Comparison of ENCODE assay signal across 8 cellular contexts in the genomic region with DNA sequence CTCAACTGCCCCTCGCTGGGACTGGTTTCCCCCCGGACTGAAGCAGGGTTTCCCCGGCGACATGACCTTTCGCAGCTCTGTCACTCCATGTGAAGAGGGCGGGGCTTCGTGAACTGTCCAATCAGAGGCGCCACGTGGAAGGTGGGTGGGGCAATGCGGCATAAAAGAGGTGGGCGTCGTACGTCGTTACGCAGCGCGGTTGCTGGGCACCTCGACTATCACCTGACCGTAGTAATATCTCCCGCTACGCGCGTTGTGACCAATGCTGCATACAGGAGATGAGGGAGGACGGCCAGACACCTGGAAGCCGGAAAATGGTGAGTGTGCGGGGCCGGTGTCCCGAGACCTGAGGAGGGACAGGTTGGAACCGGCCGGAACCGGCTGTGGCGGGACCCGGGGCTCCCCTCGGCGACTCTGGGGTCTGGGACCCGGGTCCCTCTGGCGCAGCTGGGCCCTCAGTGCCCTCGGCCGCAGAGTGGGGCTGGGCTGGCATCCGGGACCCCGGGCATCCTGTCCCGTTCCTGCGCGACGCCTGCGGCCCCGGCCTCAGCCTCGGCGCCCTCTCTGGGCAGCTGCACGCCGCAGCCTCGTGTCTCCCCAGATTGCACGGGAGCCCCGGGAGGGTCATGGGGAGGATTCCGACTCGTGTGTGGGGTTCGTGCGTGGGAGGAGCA. TPM values are rescaled to one million over a fixed set of nuclear protein-coding genes. Genes with fewer than 3 reads are reported as not detected.
DNase-seq lines count a peak whose midpoint lies in the region; ATAC-seq and TF ChIP-seq lines count a peak whose summit lies in the region.

No MANE protein-coding gene starts in this region.

- peaks cover 92% of the 10 kb centered on the region for H3K9me3 Mint-ChIP-seq in endodermal cell

- WGBS in endodermal cell (ENCODE audit: insufficient coverage in 1 of 2, insufficient read length in 1 of 2), 2 experiments: 83 to 95% methylated on average over 34 to 58 of the region's 58 CpGs
- WGBS in hepatocyte (ENCODE audit: low lambda C conversion rate, missing lambda C conversion rate): 98% methylated on average over 46 of the region's 58 CpGs

- H3K27ac Mint-ChIP-seq in endodermal cell: no peak overlapping the region

- DNase-seq in activated CD8-positive, alpha-beta memory T cell treated with anti-CD3 and anti-CD28 coated beads, Interleukin-2, amount 50 U/mL, for 1 hour (ENCODE audit: extremely low read depth): peak; percentile 29
- DNase-seq in endodermal cell: no peak
- peak; percentile 69 for DNase-seq in middle frontal gyrus (ENCODE audit: extremely low spot score, low spot score)
- peak; percentile 39 for DNase-seq in stimulated activated CD8-positive, alpha-beta memory T cell treated with anti-CD3 and anti-CD28 coated beads, Interleukin-15, amount 100 ng/mL, for 24 hours (ENCODE audit: low read depth)
- no peak for DNase-seq in hepatocyte (ENCODE audit: low spot score)

- no peaks in the 10 kb centered on the region for H4K20me1 ChIP-seq in hepatocyte (ENCODE audit: insufficient read depth, poor library complexity, severe bottlenecking)

- H3K79me2 ChIP-seq in hepatocyte: no peaks in the 10 kb centered on the region

- H3K27me3 Mint-ChIP-seq in endodermal cell (ENCODE audit: insufficient read depth): no peaks in the 10 kb centered on the region

- no peaks in the 10 kb centered on the region for H3K9me2 ChIP-seq in hepatocyte (replicated peaks; ENCODE audit: insufficient read depth)

- no peak for TF ChIP-seq CTCF in endodermal cell (conservative IDR thresholded peaks at IDR 0.05)
- TF ChIP-seq CTCF in hepatocyte (IDR thresholded peaks at IDR 0.05; ENCODE audit: poor library complexity): no peak

- peak overlapping the region; percentile 61 for H3K9ac ChIP-seq in HUES48 (ENCODE audit: low read depth, low read length)
- no peak overlapping the region for H3K9ac ChIP-seq in endodermal cell (ENCODE audit: extremely low read depth, low read length, poor library complexity, severe bottlenecking)

- no peak overlapping the region for H2AFZ ChIP-seq in hepatocyte

- H3K36me3 Mint-ChIP-seq in endodermal cell (ENCODE audit: low read depth): peaks cover 65% of the 10 kb centered on the region

- H3K36me3 ChIP-seq in HUES48 (ENCODE audit: control insufficient read depth, insufficient read depth, low read length) (peaks cover 8% of the 10 kb centered on the region), endodermal cell (ENCODE audit: control insufficient read depth, insufficient read depth, low read length) (peaks cover 22% of the 10 kb centered on the region), hepatocyte (replicated peaks; ENCODE audit: insufficient read depth, low read depth) (no peaks in the 10 kb centered on the region)

- ATAC-seq in HG03135 (IDR thresholded peaks at IDR 0.05; ENCODE audit: unreplicated experiment) (no peak), GM19467 (IDR thresholded peaks at IDR 0.05; ENCODE audit: unreplicated experiment) (no peak)

- no peak overlapping the region for H3K4me3 Mint-ChIP-seq in endodermal cell

- H3K4me2 ChIP-seq in hepatocyte: no peak overlapping the region

- H3K9me3 ChIP-seq in HUES48 (ENCODE audit: control insufficient read depth, insufficient read depth, low read length): peaks cover 51% of the 10 kb centered on the region
- H3K9me3 ChIP-seq in endodermal cell (ENCODE audit: control insufficient read depth, low read length): peaks cover 79% of the 10 kb centered on the region
- H3K9me3 ChIP-seq in hepatocyte (ENCODE audit: low read depth): peaks cover 42% of the 10 kb centered on the region

- H3K4me1 Mint-ChIP-seq in endodermal cell: no peaks in the 10 kb centered on the region

- H3K27me3 ChIP-seq in HUES48 (ENCODE audit: control insufficient read depth, insufficient read depth, low read length): no peaks in the 10 kb centered on the region
- H3K27me3 ChIP-seq in endodermal cell (ENCODE audit: control insufficient read depth, insufficient read depth, low read length, poor library complexity, severe bottlenecking): no peaks in the 10 kb centered on the region
- no peaks in the 10 kb centered on the region for H3K27me3 ChIP-seq in hepatocyte

- H3K27ac ChIP-seq in HUES48 (ENCODE audit: low read depth, low read length) (no peak overlapping the region), endodermal cell (ENCODE audit: low read depth, low read length) (no peak overlapping the region), hepatocyte (no peak overlapping the region)

- H3K4me3 ChIP-seq in HUES48 (ENCODE audit: low read depth, low read length) (peak overlapping the region; percentile 71), endodermal cell (ENCODE audit: low read length) (peak overlapping the region; percentile 59), hepatocyte (no peak overlapping the region)

- H3K4me1 ChIP-seq in HUES48 (ENCODE audit: control insufficient read depth, insufficient read depth, low read length) (no peaks in the 10 kb centered on the region), endodermal cell (ENCODE audit: control insufficient read depth, insufficient read depth, low read length) (no peaks in the 10 kb centered on the region), hepatocyte (ENCODE audit: insufficient read depth) (no peaks in the 10 kb centered on the region)

RNA-seq across cellular contexts. Expression of a gene that starts 32.1 kb away (rescaled TPM):
- total RNA-seq in endodermal cell: 10 to 100 TPM in 1 of 2 donors, 1 to 10 TPM in 1; 9.2 to 16.2 TPM
- polyA plus RNA-seq in endodermal cell (2013, experiment 1 of 2): 7.4 TPM
- polyA plus RNA-seq in endodermal cell (2013, experiment 2 of 2): 8.5 TPM
- total RNA-seq in hepatocyte: 9.2 and 10.0 TPM in 2 replicates
- 5.3 and 7.1 TPM in 2 replicates for polyA plus RNA-seq in hepatocyte

RNA-seq across cellular contexts. Expression of a gene that starts 38.4 kb away (rescaled TPM):
- 10 to 100 TPM; 30.2 to 40.0 TPM for total RNA-seq in endodermal cell
- polyA plus RNA-seq in endodermal cell (2013, experiment 1 of 2): 8.7 TPM
- 10.4 TPM for polyA plus RNA-seq in endodermal cell (2013, experiment 2 of 2)
- total RNA-seq in hepatocyte: 9.7 and 10.3 TPM in 2 replicates
- polyA plus RNA-seq in hepatocyte: 1.8 and 2.3 TPM in 2 replicates

RNA-seq across cellular contexts. Expression of a gene that starts 54.8 kb away (rescaled TPM):
- total RNA-seq in endodermal cell (10 to 100 TPM; 10.2 to 10.6 TPM), hepatocyte (4.7 and 5.3 TPM in 2 replicates)
- polyA plus RNA-seq in endodermal cell (2013, experiment 1 of 2): 8.0 TPM
- 6.6 TPM for polyA plus RNA-seq in endodermal cell (2013, experiment 2 of 2)
- 1.2 and 2.4 TPM in 2 replicates for polyA plus RNA-seq in hepatocyte

Comparison
In these comparisons a context has a peak if more than half of its experiments do, and no peak if none do; other contexts are left out.
1. DNase-seq: peak in activated CD8-positive, alpha-beta memory T cell treated with anti-CD3 and anti-CD28 coated beads, Interleukin-2, amount 50 U/mL, for 1 hour (single experiment), middle frontal gyrus (single experiment) and stimulated activated CD8-positive, alpha-beta memory T cell treated with anti-CD3 and anti-CD28 coated beads, Interleukin-15, amount 100 ng/mL, for 24 hours (single experiment); none in endodermal cell (single experiment) and hepatocyte (single experiment).